ENCODE assay signal across 29 cellular contexts in genomic region chr6:125753937-125754259, GRCh38. TPM values are rescaled to one million over a fixed set of nuclear protein-coding genes. Genes with fewer than 3 reads are reported as not detected.
DNase-seq lines count a peak whose midpoint lies in the region; ATAC-seq and TF ChIP-seq lines count a peak whose summit lies in the region.
"Had no signal": no experiment of that assay in that cellular context is flagged by ENCODE, and none has a peak within 500 bp of the region (broad histone marks: within the 10 kb centered on the region; RNA-seq: fewer than 3 reads in every experiment).

No MANE protein-coding gene starts in this region.

- BruUV-seq in MCF 10A (replicated peaks; lab: Mats Ljungman, UMichigan), result no TSS peak
- BruUV-seq in mammary epithelial cell (replicated peaks; lab: Mats Ljungman, UMichigan), result no TSS peak

- H3K79me2 ChIP-seq in mammary epithelial cell (ENCODE audit: insufficient read depth, low read length), result no peaks in the 10 kb centered on the region
- H3K79me2 ChIP-seq in KMS-11 (ENCODE audit: insufficient read depth, low read depth), result no peaks in the 10 kb centered on the region

- peak; percentile 1 for TF ChIP-seq CTCF in MCF 10A (IDR thresholded peaks at IDR 0.05; ENCODE audit: unreplicated experiment)
- no peak for TF ChIP-seq CTCF in mammary epithelial cell (conservative IDR thresholded peaks at IDR 0.05 in 1 of 2, IDR thresholded peaks at IDR 0.05 in 1 of 2; ENCODE audit: extremely low read depth in 1 of 2, insufficient read depth in 1 of 2, low read depth in 1 of 2, low read length in 2 of 2)
- peak; percentile 27; the same call in 1 of the 2 replicates for TF ChIP-seq CTCF in KMS-11 (conservative IDR thresholded peaks at IDR 0.05; ENCODE audit: low read depth, low read length)
- TF ChIP-seq CTCF in chondrocyte (IDR thresholded peaks at IDR 0.05), result peak; percentile 56
- no peak for TF ChIP-seq CTCF in psoas muscle (IDR thresholded peaks at IDR 0.05)

- no peak overlapping the region for H3K4me2 ChIP-seq in mammary epithelial cell (ENCODE audit: insufficient read depth, low read depth, low read length)
- H3K4me2 ChIP-seq in KMS-11, result no peak overlapping the region

- H3K4me1 Mint-ChIP-seq in MCF 10A (ENCODE audit: insufficient read depth, unreplicated experiment) (peaks cover 9% of the 10 kb centered on the region), chondrocyte (ENCODE audit: low read depth) (peaks cover 74% of the 10 kb centered on the region)
- peaks cover 12% of the 10 kb centered on the region for H3K4me1 Mint-ChIP-seq in activated CD4-positive, alpha-beta T cell treated with anti-CD3 and anti-CD28 coated beads, Interleukin-2, amount 10 ng/mL, durations not matched to agents 7 days and 5 days

- H3K36me3 ChIP-seq in mammary epithelial cell (ENCODE audit: insufficient read depth, low read length), result no peaks in the 10 kb centered on the region
- no peaks in the 10 kb centered on the region for H3K36me3 ChIP-seq in KMS-11 (ENCODE audit: insufficient read depth)
- H3K36me3 ChIP-seq in psoas muscle (ENCODE audit: insufficient read depth in 1 of 2, low read depth in 1 of 2), result peaks cover 7 to 71% of the 10 kb centered on the region in 2 donors
- H3K36me3 ChIP-seq: breast epithelium, MG63, uterus had no signal

- peaks cover 90% of the 10 kb centered on the region for H3K27me3 Mint-ChIP-seq in MCF 10A (ENCODE audit: insufficient read depth, unreplicated experiment)
- no peaks in the 10 kb centered on the region for H3K27me3 Mint-ChIP-seq in chondrocyte (ENCODE audit: low read depth)
- H3K27me3 Mint-ChIP-seq in activated CD4-positive, alpha-beta T cell treated with anti-CD3 and anti-CD28 coated beads, Interleukin-2, amount 10 ng/mL, durations not matched to agents 7 days and 5 days, result peaks cover 56% of the 10 kb centered on the region

- no peaks in the 10 kb centered on the region for H3K9me3 ChIP-seq in mammary epithelial cell (replicated peaks; ENCODE audit: insufficient read depth, low read length)
- H3K9me3 ChIP-seq in psoas muscle, result no peaks in the 10 kb centered on the region
- H3K9me3 ChIP-seq: breast epithelium, MG63, uterus had no signal

- H3K4me3 ChIP-seq in mammary epithelial cell (replicated peaks in 1 of 3; ENCODE audit: insufficient read depth in 1 of 3, low read depth in 2 of 3, low read length in 3 of 3) (no peak overlapping the region), KMS-11 (IDR thresholded peaks at IDR 0.05; ENCODE audit: insufficient read depth, low read depth, low read length) (no peak overlapping the region), psoas muscle (peak overlapping the region; percentile 89)
- H3K4me3 ChIP-seq: breast epithelium, K562, lung, MG63, uterus had no signal

- H3K9ac ChIP-seq in mammary epithelial cell (ENCODE audit: insufficient read depth, low read length) (no peak overlapping the region), KMS-11 (no peak overlapping the region)

- POLR2A ChIA-PET in MCF 10A (lab: Yijun Ruan, JAX), result interaction anchor here (0.8 to 1.7 kb wide), 2 partner anchors 27 to 393 kb away, joined by 3 to 4 read pairs; no protein-coding TSS in a partner anchor
- POLR2A ChIA-PET in activated CD4-positive, alpha-beta T cell treated with anti-CD3 and anti-CD28 coated beads, Interleukin-2, amount 10 ng/mL, durations not matched to agents 7 days and 5 days (lab: Charles Lee), result interaction anchor here (0.7 kb wide), 1 partner anchor 119 kb away, joined by 3 read pairs; no protein-coding TSS in a partner anchor

- no peak overlapping the region for H3K4me3 Mint-ChIP-seq in MCF 10A (ENCODE audit: unreplicated experiment)
- peak overlapping the region; percentile 0 for H3K4me3 Mint-ChIP-seq in chondrocyte (ENCODE audit: unreplicated experiment)
- H3K4me3 Mint-ChIP-seq in activated CD4-positive, alpha-beta T cell treated with anti-CD3 and anti-CD28 coated beads, Interleukin-2, amount 10 ng/mL, durations not matched to agents 7 days and 5 days, result no peak overlapping the region
- H3K4me3 Mint-ChIP-seq: activated CD4-positive, alpha-beta T cell treated with anti-CD3 and anti-CD28 coated beads for 36 hours; activated naive CD4-positive, alpha-beta T cell treated with anti-CD3 and anti-CD28 coated beads, Interleukin-2, amount 50 U/mL, for 24 hours; CD4-positive, alpha-beta memory T cell; effector memory CD8-positive, alpha-beta T cell; naive thymus-derived CD8-positive, alpha-beta T cell had no signal

- in situ Hi-C loops in mammary epithelial cell (cut with MboI; ENCODE audit: low sequenced_read_pairs in 2 of 2), result loop anchor here (25.0 kb wide), 3 partner anchors 242 to 892 kb away; partner anchors contain the start of gene TPD52L1 (in 1 of the 2)

- no peak for ATAC-seq in psoas muscle
- no peak for ATAC-seq in GM21529 (IDR thresholded peaks at IDR 0.05; ENCODE audit: unreplicated experiment)
- ATAC-seq: activated CD4-positive, alpha-beta T cell treated with anti-CD3 and anti-CD28 coated beads for 36 hours; effector memory CD8-positive, alpha-beta T cell; esophagus mucosa; K562; naive thymus-derived CD8-positive, alpha-beta T cell; PC-3; stimulated activated naive CD8-positive, alpha-beta T cell treated with anti-CD3 and anti-CD28 coated beads, Interleukin-15, Interleukin-2, amounts not matched to agents 100 U/mL and 50 U/mL, for 24 hours had no signal

- H2AFZ ChIP-seq in mammary epithelial cell (ENCODE audit: low read depth, low read length) (no peak overlapping the region), KMS-11 (ENCODE audit: low read depth) (no peak overlapping the region)

- peaks cover 9% of the 10 kb centered on the region for H3K4me1 ChIP-seq in mammary epithelial cell (ENCODE audit: insufficient read depth, low read length)
- H3K4me1 ChIP-seq in KMS-11 (ENCODE audit: low read depth, poor library complexity, severe bottlenecking), result peaks cover 10% of the 10 kb centered on the region
- H3K4me1 ChIP-seq in psoas muscle, result no peaks in the 10 kb centered on the region
- H3K4me1 ChIP-seq: breast epithelium, uterus had no signal

- H3K27ac ChIP-seq in mammary epithelial cell (ENCODE audit: insufficient read depth, low read depth, low read length) (no peak overlapping the region), KMS-11 (no peak overlapping the region), psoas muscle (no peak overlapping the region)
- H3K27ac ChIP-seq: breast epithelium, uterus had no signal

- no peaks in the 10 kb centered on the region for H3K36me3 Mint-ChIP-seq in MCF 10A (ENCODE audit: insufficient read depth, unreplicated experiment)
- H3K36me3 Mint-ChIP-seq in chondrocyte (ENCODE audit: low read depth), result peaks cover 23% of the 10 kb centered on the region
- no peaks in the 10 kb centered on the region for H3K36me3 Mint-ChIP-seq in activated CD4-positive, alpha-beta T cell treated with anti-CD3 and anti-CD28 coated beads, Interleukin-2, amount 10 ng/mL, durations not matched to agents 7 days and 5 days (ENCODE audit: low read depth)
- H3K36me3 Mint-ChIP-seq: activated naive CD4-positive, alpha-beta T cell treated with anti-CD3 and anti-CD28 coated beads, Interleukin-2, amount 50 U/mL, for 24 hours; CD4-positive, alpha-beta memory T cell; naive thymus-derived CD8-positive, alpha-beta T cell had no signal

- H3K27ac Mint-ChIP-seq in MCF 10A (ENCODE audit: low read depth, unreplicated experiment) (no peak overlapping the region), chondrocyte (ENCODE audit: unreplicated experiment) (peak overlapping the region; percentile 29)
- no peak overlapping the region for H3K27ac Mint-ChIP-seq in activated CD4-positive, alpha-beta T cell treated with anti-CD3 and anti-CD28 coated beads, Interleukin-2, amount 10 ng/mL, durations not matched to agents 7 days and 5 days
- H3K27ac Mint-ChIP-seq: activated CD4-positive, alpha-beta T cell treated with anti-CD3 and anti-CD28 coated beads for 36 hours; activated naive CD4-positive, alpha-beta T cell treated with anti-CD3 and anti-CD28 coated beads, Interleukin-2, amount 50 U/mL, for 24 hours; effector memory CD8-positive, alpha-beta T cell; naive thymus-derived CD8-positive, alpha-beta T cell had no signal

- H3K27me3 ChIP-seq in mammary epithelial cell (ENCODE audit: insufficient read depth, low read length) (peaks cover 16% of the 10 kb centered on the region), KMS-11 (ENCODE audit: insufficient read depth, low read depth) (no peaks in the 10 kb centered on the region), psoas muscle (ENCODE audit: insufficient read depth in 3 of 3, low read length in 2 of 3) (no peaks in the 10 kb centered on the region)
- H3K27me3 ChIP-seq: breast epithelium had no signal

- dilution Hi-C loops in mammary epithelial cell (cut with HindIII; ENCODE audit: low sequenced_read_pairs), result loop anchor here (5.0 kb wide), 1 partner anchor 72 kb away; no protein-coding TSS in a partner anchor

- CTCF ChIA-PET in MCF 10A (lab: Yijun Ruan, JAX) (interaction anchor here (0.6 to 9.4 kb wide), 10 partner anchors 11 to 1816 kb away, joined by 3 to 233 read pairs (median 4); partner anchors contain the start of gene TPD52L1), mammary epithelial cell (lab: Charles Lee; ENCODE audit: low non-redundant PET) (interaction anchor here (0.6 to 0.7 kb wide), 2 partner anchors 165 to 210 kb away, joined by 3 to 17 read pairs; no protein-coding TSS in a partner anchor)
- CTCF ChIA-PET in activated CD4-positive, alpha-beta T cell treated with anti-CD3 and anti-CD28 coated beads, Interleukin-2, amount 10 ng/mL, durations not matched to agents 7 days and 5 days (lab: Charles Lee), result interaction anchor here (0.8 to 1.9 kb wide), 5 partner anchors 8 to 444 kb away, joined by 3 to 4 read pairs (median 3); no protein-coding TSS in a partner anchor

- DNase-seq in MCF 10A (ENCODE audit: unreplicated experiment), result no peak
- no peak for DNase-seq in mammary epithelial cell
- DNase-seq in chondrocyte (ENCODE audit: low spot score), result no peak
- no peak for DNase-seq in psoas muscle
- DNase-seq in NCI-H2029 treated with DMSO at 0.1 percent for 48 hours (lab: John Stamatoyannopoulos, UW), result no peak
- no peak for DNase-seq in activated CD4-positive, alpha-beta T cell treated with anti-CD3 and anti-CD28 coated beads, Interleukin-2, amount 10 ng/mL, durations not matched to agents 7 days and 5 days
- DNase-seq: activated CD4-positive, alpha-beta T cell treated with anti-CD3 and anti-CD28 coated beads for 36 hours; DMS 273 treated with DMSO at 0.1 percent for 48 hours; effector memory CD8-positive, alpha-beta T cell; MG63; NCI-H526; retina; SHP77 treated with DMSO at 0.1 percent for 48 hours; stimulated activated naive CD8-positive, alpha-beta T cell treated with anti-CD3 and anti-CD28 coated beads, Interleukin-15, Interleukin-2, amounts not matched to agents 100 U/mL and 50 U/mL, for 24 hours; uterus had no signal

- H3K9me3 Mint-ChIP-seq in MCF 10A (ENCODE audit: unreplicated experiment), result no peaks in the 10 kb centered on the region
- H3K9me3 Mint-ChIP-seq in chondrocyte (ENCODE audit: low read depth), result no peaks in the 10 kb centered on the region
- no peaks in the 10 kb centered on the region for H3K9me3 Mint-ChIP-seq in activated CD4-positive, alpha-beta T cell treated with anti-CD3 and anti-CD28 coated beads, Interleukin-2, amount 10 ng/mL, durations not matched to agents 7 days and 5 days
- H3K9me3 Mint-ChIP-seq: activated naive CD4-positive, alpha-beta T cell treated with anti-CD3 and anti-CD28 coated beads, Interleukin-2, amount 50 U/mL, for 24 hours; CD4-positive, alpha-beta memory T cell; effector memory CD8-positive, alpha-beta T cell; naive thymus-derived CD8-positive, alpha-beta T cell had no signal

- H4K20me1 ChIP-seq in mammary epithelial cell (ENCODE audit: insufficient read depth, low read length) (no peaks in the 10 kb centered on the region), KMS-11 (ENCODE audit: insufficient read depth) (no peaks in the 10 kb centered on the region)

- intact Hi-C loops in MCF 10A (cut with micrococcal nuclease), result loop anchor here (1.0 to 10.0 kb wide), 4 partner anchors 242 to 882 kb away; no protein-coding TSS in a partner anchor
- intact Hi-C loops in mammary epithelial cell (cut with micrococcal nuclease), result loop anchor here (1.0 to 2.0 kb wide), 2 partner anchors 243 to 440 kb away; no protein-coding TSS in a partner anchor
- intact Hi-C loops in psoas muscle (cut with DNase I), result loop anchor here (5.0 to 10.0 kb wide), 2 partner anchors 239 to 442 kb away; no protein-coding TSS in a partner anchor

RNA-seq across cellular contexts. Expression of gene HEY2, which starts 4.5 kb away (rescaled TPM):
- not detected in 2 replicates for total RNA-seq in MCF 10A (2022)
- under 1 TPM in 1 of 2 donors, not detected in 1; 0.17 TPM for total RNA-seq in mammary epithelial cell
- not detected for polyA plus RNA-seq in mammary epithelial cell
- not detected for polyA minus RNA-seq in mammary epithelial cell
- 17.6 to 43.0 TPM (median 41.2 TPM) in 3 replicates for total RNA-seq in chondrocyte
- 10 to 100 TPM in 1 of 4 donors, 1 to 10 TPM in 3; 4.4 to 80.5 (median 7.5) TPM for total RNA-seq in psoas muscle
- polyA plus RNA-seq in psoas muscle, result 1 to 10 TPM; 4.2 to 6.2 (median 5.5) TPM
- not detected for total RNA-seq in activated CD4-positive, alpha-beta T cell treated with anti-CD3 and anti-CD28 coated beads, Interleukin-2, amount 10 ng/mL, durations not matched to agents 7 days and 5 days
- total RNA-seq: A172; activated CD4-positive, alpha-beta T cell treated with anti-CD3 and anti-CD28 coated beads for 36 hours; activated CD8-positive, alpha-beta memory T cell treated with anti-CD3 and anti-CD28 coated beads for 36 hours; fibroblast of villous mesenchyme; PC-3; T-helper 2 cell treated with Interferon-gamma antibody and Interleukin-4, amounts not matched to agents 100 ng/mL and 5 ng/mL, for 36 hours had no signal

RNA-seq across cellular contexts. Expression of gene NCOA7, which starts 36.9 kb away (rescaled TPM):
- total RNA-seq in MCF 10A (2022) (50.9 and 52.3 TPM in 2 replicates), mammary epithelial cell (10 to 100 TPM; 29.0 to 29.1 TPM), chondrocyte (49.6 to 80.7 TPM (median 74.9 TPM) in 3 replicates), psoas muscle (10 to 100 TPM in 3 of 4 donors, 1 to 10 TPM in 1; 8.2 to 22.5 (median 13.2) TPM)
- polyA plus RNA-seq in mammary epithelial cell (10.5 TPM), psoas muscle (1 to 10 TPM; 3.1 to 7.4 (median 5.6) TPM)
- 55.3 TPM for polyA minus RNA-seq in mammary epithelial cell
- 10 to 100 TPM; 43.2 to 53.1 TPM for total RNA-seq in activated CD4-positive, alpha-beta T cell treated with anti-CD3 and anti-CD28 coated beads, Interleukin-2, amount 10 ng/mL, durations not matched to agents 7 days and 5 days

Comparison
In these comparisons a context has a peak if more than half of its experiments do, and no peak if none do; other contexts are left out.
1. CTCF ChIP-seq: peak in MCF 10A (single experiment), KMS-11 (single experiment) and chondrocyte (single experiment); none in mammary epithelial cell (0 of 2) and psoas muscle (single experiment).